Comparison of ENCODE assay signal across 20 cellular contexts in the genomic region with DNA sequence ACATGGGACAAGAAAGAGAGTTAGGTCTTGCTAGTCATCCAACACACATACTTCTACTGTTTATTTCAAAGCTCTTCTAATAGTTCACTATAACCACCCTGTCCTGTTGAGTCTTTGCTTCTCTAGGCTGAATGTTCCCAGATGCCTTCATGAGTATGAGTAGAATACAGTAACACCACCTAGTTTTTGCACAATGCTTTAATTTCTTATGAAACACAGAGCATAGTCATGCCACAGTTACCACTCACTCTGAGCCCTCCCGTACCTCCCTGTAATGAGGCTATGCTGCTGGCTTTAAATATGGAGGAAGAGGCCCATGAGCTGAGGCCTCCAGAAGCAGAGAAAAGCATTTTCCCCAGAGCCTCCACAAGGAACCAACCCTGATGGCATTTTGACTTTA.
A peak's percentile ranks its signal among the peaks of the same experiment; 100 is the strongest.
DNase-seq lines count a peak whose midpoint lies in the region; FAIRE-seq and TF ChIP-seq lines count a peak whose summit lies in the region.
"Had no signal": no experiment of that assay in that cellular context is flagged by ENCODE, and none has a peak within 500 bp of the region (broad histone marks: within the 10 kb centered on the region; RNA-seq: fewer than 3 reads in every experiment).

No MANE protein-coding gene starts in this region.

- H3K27me3 ChIP-seq in H1 (replicated peaks in 1 of 4; ENCODE audit: control insufficient read depth in 3 of 4, extremely low read depth in 1 of 4, insufficient read depth in 3 of 4, low read length in 3 of 4) (no peaks in the 10 kb centered on the region), mesendoderm (ENCODE audit: insufficient read depth, low read length, poor library complexity) (no peaks in the 10 kb centered on the region)
- H3K27me3 ChIP-seq: BLaER1 had no signal

- no peak overlapping the region for H2BK120ac ChIP-seq in H1 (replicated peaks; ENCODE audit: low read depth, low read length)
- no peak overlapping the region for H2BK120ac ChIP-seq in mesendoderm (ENCODE audit: low read depth, low read length)

- H4K5ac ChIP-seq in H1 (ENCODE audit: insufficient read length, low read depth, low read length) (no peak overlapping the region), mesendoderm (ENCODE audit: low read length) (no peak overlapping the region)

- WGBS in H1 (ENCODE audit: extremely low coverage in 1 of 2, insufficient coverage in 1 of 2, insufficient read length in 1 of 2, insufficient replicate concordance in 2 of 2, low coverage in 1 of 2, low lambda C conversion rate in 2 of 2, missing lambda C conversion rate in 1 of 2), 2 experiments = 84% methylated on average over 1 of the region's 1 CpG; no CpG with 5 or more reads in 1 of the 2 experiments
- WGBS in mesendoderm (ENCODE audit: extremely low coverage, insufficient coverage, low lambda C conversion rate) = no CpG with 5 or more reads among the region's 1 CpG

- no peak overlapping the region for H3K14ac ChIP-seq in H1 (ENCODE audit: insufficient read length)

- TF ChIP-seq POLR2A in NB4 (IDR thresholded peaks at IDR 0.05; ENCODE audit: extremely low read depth, insufficient read length) = no peak
- TF ChIP-seq POLR2A in H1 (IDR thresholded peaks at IDR 0.05; ENCODE audit: control extremely low read depth in 1 of 2, low read depth in 2 of 2, low read length in 2 of 2) = no peak
- no peak for TF ChIP-seq POLR2A in GM12891 (IDR thresholded peaks at IDR 0.05; ENCODE audit: low read depth, low read length)

- H3K56ac ChIP-seq in H1 (replicated peaks; ENCODE audit: insufficient read length, low read depth, low read length) = no peak overlapping the region
- no peak overlapping the region for H3K56ac ChIP-seq in mesendoderm (ENCODE audit: low read length)

- no peaks in the 10 kb centered on the region for H3K9me3 ChIP-seq in H1 (ENCODE audit: insufficient read depth in 2 of 2, low read depth in 1 of 2, low read length in 1 of 2)
- H3K9me3 ChIP-seq: BLaER1 had no signal

- no peak overlapping the region for H3K23ac ChIP-seq in H1 (ENCODE audit: insufficient read length)
- no peak overlapping the region for H3K23ac ChIP-seq in mesendoderm (ENCODE audit: low read length)

- POLR2A ChIA-PET in H1 (lab: Charles Lee; ENCODE audit: partially characterized antibody) = no interaction called here

- H2BK20ac ChIP-seq in H1 (ENCODE audit: low read length) = no peak overlapping the region

- FAIRE-seq in H1 (lab: Jason Lieb, UNC) (no peak), GM12891 (lab: Jason Lieb, UNC) (no peak)
- FAIRE-seq: A204.1, GM19239 had no signal

- no peak for TF ChIP-seq RAD21 in H1 (IDR thresholded peaks at IDR 0.05 in 1 of 2, conservative IDR thresholded peaks at IDR 0.05 in 1 of 2; ENCODE audit: low read depth in 2 of 2, low read length in 2 of 2)

- DNase-seq in AG10803 (ENCODE audit: low read depth) = peak; percentile 11
- DNase-seq in AML-193 (lab: John Stamatoyannopoulos, UW) = peak; percentile 36 to 46
- DNase-seq in NB4 (ENCODE audit: low read depth) = peak; percentile 25
- no peak for DNase-seq in H1 (ENCODE audit: low read depth in 1 of 2, low spot score in 2 of 2)
- no peak for DNase-seq in GM12891 (ENCODE audit: insufficient read length, low spot score)
- DNase-seq in NK-92 (lab: John Stamatoyannopoulos, UW; ENCODE audit: unreplicated experiment) = no peak
- no peak for DNase-seq in inferior parietal cortex (ENCODE audit: extremely low spot score)
- no peak for DNase-seq in mesendoderm
- DNase-seq: ACHN; CD4-positive, alpha-beta memory T cell; DMS153; DMS79; GDM1; H7; HFFc6 had no signal

- H2BK15ac ChIP-seq in H1 (ENCODE audit: low read length) = no peak overlapping the region
- H2BK15ac ChIP-seq in mesendoderm (replicated peaks; ENCODE audit: low read depth) = no peak overlapping the region

- CTCF ChIA-PET in H1 (lab: Charles Lee; ENCODE audit: partially characterized antibody) = interaction anchor here (1.3 kb wide), 1 partner anchor 23 kb away, joined by 5 read pairs; no protein-coding TSS in a partner anchor

- no peaks in the 10 kb centered on the region for H3K79me2 ChIP-seq in H1 (ENCODE audit: control insufficient read depth in 1 of 2, insufficient read depth in 2 of 2, low read length in 2 of 2)
- no peaks in the 10 kb centered on the region for H3K79me2 ChIP-seq in mesendoderm (ENCODE audit: control insufficient read depth, insufficient read depth, low read length)

- H4K20me1 ChIP-seq in H1 (replicated peaks in 1 of 2; ENCODE audit: control insufficient read depth in 1 of 2, insufficient read depth in 2 of 2, low read length in 2 of 2) = no peaks in the 10 kb centered on the region
- H4K20me1 ChIP-seq: BLaER1 had no signal

- no peak overlapping the region for H2AK5ac ChIP-seq in H1 (ENCODE audit: low read depth, low read length)
- H2AK5ac ChIP-seq in mesendoderm (ENCODE audit: low read length) = no peak overlapping the region

- 0 out of 2 replicates have a peak overlapping the region, but pooled peaks have one; percentile 25 for H2AFZ ChIP-seq in H1 (ENCODE audit: low read length)

- H3K4me2 ChIP-seq in H1 (ENCODE audit: insufficient read depth in 1 of 2, low read depth in 2 of 2, low read length in 2 of 2) = no peak overlapping the region
- no peak overlapping the region for H3K4me2 ChIP-seq in mesendoderm (ENCODE audit: low read length)
- H3K4me2 ChIP-seq: BLaER1, GM23338 had no signal

- H2BK5ac ChIP-seq in H1 (ENCODE audit: low read depth, low read length) (no peak overlapping the region), mesendoderm (ENCODE audit: low read length) (no peak overlapping the region)

- peaks cover 0 to 5% (median 0%) of the 10 kb centered on the region in 4 experiments; a peak in 1 of 7 replicates for H3K4me1 ChIP-seq in H1 (replicated peaks in 1 of 4; ENCODE audit: control insufficient read depth in 3 of 4, insufficient read depth in 4 of 4, low read length in 3 of 4)
- H3K4me1 ChIP-seq in mesendoderm (ENCODE audit: control insufficient read depth, low read depth, low read length) = no peaks in the 10 kb centered on the region
- H3K4me1 ChIP-seq: BLaER1 had no signal

- H4K8ac ChIP-seq in H1 (ENCODE audit: extremely low read depth, insufficient read depth, low read length) = no peak overlapping the region
- H4K8ac ChIP-seq in mesendoderm (ENCODE audit: low read depth, low read length) = no peak overlapping the region

- no peak for TF ChIP-seq EP300 in H1 (IDR thresholded peaks at IDR 0.05; ENCODE audit: borderline replicate concordance in 1 of 2, low read depth in 2 of 2, low read length in 2 of 2)

- H2BK12ac ChIP-seq in H1 (ENCODE audit: low read depth, low read length) = no peak overlapping the region

- H3K4me3 ChIP-seq in AG10803 (ENCODE audit: low read length) = no peak overlapping the region
- no peak overlapping the region for H3K4me3 ChIP-seq in NB4 (ENCODE audit: low read depth, low read length)
- no peak overlapping the region for H3K4me3 ChIP-seq in H1 (ENCODE audit: extremely low read depth in 1 of 4, insufficient read depth in 2 of 4, low read depth in 3 of 4, low read length in 4 of 4)
- no peak overlapping the region for H3K4me3 ChIP-seq in mesendoderm (ENCODE audit: low read length)
- H3K4me3 ChIP-seq: BLaER1, GM23338 had no signal

- no peak overlapping the region for H4K91ac ChIP-seq in H1 (replicated peaks; ENCODE audit: insufficient read length, low read length)

- H3K79me1 ChIP-seq in H1 (ENCODE audit: low read depth, low read length) = no peaks in the 10 kb centered on the region
- no peaks in the 10 kb centered on the region for H3K79me1 ChIP-seq in mesendoderm (ENCODE audit: low read length)

- H3K27ac ChIP-seq in H1 (ENCODE audit: low read depth, low read length) (no peak overlapping the region), mesendoderm (ENCODE audit: low read depth, low read length) (no peak overlapping the region)
- H3K27ac ChIP-seq: BLaER1, HL-60 had no signal

- H3K18ac ChIP-seq in H1 (ENCODE audit: extremely low read depth, low read length) (no peak overlapping the region), mesendoderm (ENCODE audit: low read length) (no peak overlapping the region)

- H3K23me2 ChIP-seq in H1 (ENCODE audit: low read depth, low read length) = no peaks in the 10 kb centered on the region

- H3K4ac ChIP-seq in H1 (replicated peaks; ENCODE audit: insufficient read length, low read depth, low read length) (no peak overlapping the region), mesendoderm (ENCODE audit: low read depth, low read length) (no peak overlapping the region)

- H3K9ac ChIP-seq in H1 (replicated peaks in 1 of 4; ENCODE audit: extremely low read depth in 1 of 4, low read depth in 3 of 4, low read length in 3 of 4) = no peak overlapping the region; a peak in 1 of 7 replicates
- H3K9ac ChIP-seq in mesendoderm (ENCODE audit: low read length) = no peak overlapping the region
- H3K9ac ChIP-seq: BLaER1 had no signal

- TF ChIP-seq CTCF in AG10803 (conservative IDR thresholded peaks at IDR 0.05; ENCODE audit: low read length) = no peak
- TF ChIP-seq CTCF in NB4 (IDR thresholded peaks at IDR 0.05; ENCODE audit: low read depth, low read length) = no peak
- TF ChIP-seq CTCF in H1 (IDR thresholded peaks at IDR 0.05; ENCODE audit: control extremely low read depth in 1 of 3, insufficient read depth in 1 of 3, low read depth in 1 of 3, low read length in 3 of 3) = no peak

- no peaks in the 10 kb centered on the region for H3K36me3 ChIP-seq in H1 (ENCODE audit: control insufficient read depth in 2 of 4, insufficient read depth in 4 of 4, low read length in 3 of 4)
- H3K36me3 ChIP-seq in mesendoderm (ENCODE audit: control insufficient read depth, insufficient read depth, low read length) = no peaks in the 10 kb centered on the region
- H3K36me3 ChIP-seq: BLaER1 had no signal

TF ChIP-seq in H1, 55 proteins besides CTCF, POLR2A, EP300 and RAD21:
- no peak for TF ChIP-seq BCL11A (IDR thresholded peaks at IDR 0.05; ENCODE audit: low read depth in 2 of 2, low read length in 2 of 2)
- no peak for TF ChIP-seq NRF1 (IDR thresholded peaks at IDR 0.05; ENCODE audit: low read depth, low read length)

TF ChIP-seq in GM12891, 5 proteins besides CTCF, POLR2A, EP300 and RAD21:
- TF ChIP-seq POLR2AphosphoS5 (IDR thresholded peaks at IDR 0.05; ENCODE audit: low read depth, low read length) (no peak), POU2F2 (IDR thresholded peaks at IDR 0.05; ENCODE audit: low read depth, low read length) (no peak), TAF1 (IDR thresholded peaks at IDR 0.05; ENCODE audit: low read depth, low read length) (no peak), SPI1 (IDR thresholded peaks at IDR 0.05; ENCODE audit: low read depth, low read length) (no peak), PAX5 (IDR thresholded peaks at IDR 0.05; ENCODE audit: insufficient read depth, low read length, severe bottlenecking) (no peak)

Comparison
In these comparisons a context has a peak if more than half of its experiments do, and no peak if none do; other contexts are left out.
1. DNase-seq: peak in AG10803 (single experiment), AML-193 (2 of 2) and NB4 (single experiment); none in H1 (0 of 2), GM12891 (single experiment), NK-92 (single experiment), inferior parietal cortex (single experiment) and mesendoderm (single experiment).